ENCODE assay signal across 1 cellular context in genomic region chr1:150605451-150605731, GRCh38.
A peak's percentile ranks its signal among the peaks of the same experiment; 100 is the strongest.
TF ChIP-seq lines count a peak whose summit lies in the region.
"Not testable (repeated sequence)": the region's sequence is repeated elsewhere in the genome, so short reads cannot be mapped to it uniquely, and the experiment has no call there.

No MANE protein-coding gene starts in this region.

TF ChIP-seq in K562, 482 proteins besides CTCF, POLR2A, EP300 and RAD21:
- peak; percentile 52; the same call in 1 of the 2 replicates for TF ChIP-seq ZNF121 (CRISPR knock-in tag; conservative IDR thresholded peaks at IDR 0.05)
- TF ChIP-seq, protein P1, sequence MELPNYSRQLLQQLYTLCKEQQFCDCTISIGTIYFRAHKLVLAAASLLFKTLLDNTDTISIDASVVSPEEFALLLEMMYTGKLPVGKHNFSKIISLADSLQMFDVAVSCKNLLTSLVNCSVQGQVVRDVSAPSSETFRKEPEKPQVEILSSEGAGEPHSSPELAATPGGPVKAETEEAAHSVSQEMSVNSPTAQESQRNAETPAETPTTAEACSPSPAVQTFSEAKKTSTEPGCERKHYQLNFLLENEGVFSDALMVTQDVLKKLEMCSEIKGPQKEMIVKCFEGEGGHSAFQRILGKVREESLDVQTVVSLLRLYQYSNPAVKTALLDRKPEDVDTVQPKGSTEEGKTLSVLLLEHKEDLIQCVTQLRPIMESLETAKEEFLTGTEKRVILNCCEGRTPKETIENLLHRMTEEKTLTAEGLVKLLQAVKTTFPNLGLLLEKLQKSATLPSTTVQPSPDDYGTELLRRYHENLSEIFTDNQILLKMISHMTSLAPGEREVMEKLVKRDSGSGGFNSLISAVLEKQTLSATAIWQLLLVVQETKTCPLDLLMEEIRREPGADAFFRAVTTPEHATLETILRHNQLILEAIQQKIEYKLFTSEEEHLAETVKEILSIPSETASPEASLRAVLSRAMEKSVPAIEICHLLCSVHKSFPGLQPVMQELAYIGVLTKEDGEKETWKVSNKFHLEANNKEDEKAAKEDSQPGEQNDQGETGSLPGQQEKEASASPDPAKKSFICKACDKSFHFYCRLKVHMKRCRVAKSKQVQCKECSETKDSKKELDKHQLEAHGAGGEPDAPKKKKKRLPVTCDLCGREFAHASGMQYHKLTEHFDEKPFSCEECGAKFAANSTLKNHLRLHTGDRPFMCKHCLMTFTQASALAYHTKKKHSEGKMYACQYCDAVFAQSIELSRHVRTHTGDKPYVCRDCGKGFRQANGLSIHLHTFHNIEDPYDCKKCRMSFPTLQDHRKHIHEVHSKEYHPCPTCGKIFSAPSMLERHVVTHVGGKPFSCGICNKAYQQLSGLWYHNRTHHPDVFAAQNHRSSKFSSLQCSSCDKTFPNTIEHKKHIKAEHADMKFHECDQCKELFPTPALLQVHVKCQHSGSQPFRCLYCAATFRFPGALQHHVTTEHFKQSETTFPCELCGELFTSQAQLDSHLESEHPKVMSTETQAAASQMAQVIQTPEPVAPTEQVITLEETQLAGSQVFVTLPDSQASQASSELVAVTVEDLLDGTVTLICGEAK (IDR thresholded peaks at IDR 0.05): 0 out of 2 replicates have a peak, but pooled peaks have one; percentile 3
- TF ChIP-seq, protein P1 (CRISPR knock-in tag; IDR thresholded peaks at IDR 0.05): not testable (repeated sequence)
TF ChIP-seq in K562: peak in this region for 2; not testable (repeated sequence) for 480.
